In the genomic region with DNA sequence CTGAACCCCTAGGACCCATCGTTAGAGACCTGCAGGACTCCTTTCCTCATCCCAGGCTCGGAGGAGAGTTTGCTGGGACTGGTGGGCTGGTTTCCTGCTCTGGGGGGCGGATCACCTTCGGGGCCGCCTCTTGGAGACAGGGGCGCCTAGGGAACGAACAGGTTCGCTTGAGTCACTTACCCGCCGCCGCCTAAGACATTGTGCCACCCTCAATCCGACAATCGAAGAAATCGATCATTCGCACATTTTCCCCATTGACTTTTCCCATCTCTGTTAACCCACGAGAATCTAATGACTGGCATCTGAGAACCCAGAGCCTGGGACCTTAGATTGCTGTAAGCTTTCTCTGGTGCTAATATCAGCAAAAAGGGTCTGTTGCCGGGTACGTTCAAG, we compare ENCODE assay signal across 1 cellular context.
TF ChIP-seq lines count a peak whose summit lies in the region.

No MANE protein-coding gene starts in this region.

TF ChIP-seq in HCT116, 20 proteins besides CTCF, POLR2A, EP300 and RAD21:
- TF ChIP-seq JUND (IDR thresholded peaks at IDR 0.05) = no peak
- TF ChIP-seq, protein P1, sequence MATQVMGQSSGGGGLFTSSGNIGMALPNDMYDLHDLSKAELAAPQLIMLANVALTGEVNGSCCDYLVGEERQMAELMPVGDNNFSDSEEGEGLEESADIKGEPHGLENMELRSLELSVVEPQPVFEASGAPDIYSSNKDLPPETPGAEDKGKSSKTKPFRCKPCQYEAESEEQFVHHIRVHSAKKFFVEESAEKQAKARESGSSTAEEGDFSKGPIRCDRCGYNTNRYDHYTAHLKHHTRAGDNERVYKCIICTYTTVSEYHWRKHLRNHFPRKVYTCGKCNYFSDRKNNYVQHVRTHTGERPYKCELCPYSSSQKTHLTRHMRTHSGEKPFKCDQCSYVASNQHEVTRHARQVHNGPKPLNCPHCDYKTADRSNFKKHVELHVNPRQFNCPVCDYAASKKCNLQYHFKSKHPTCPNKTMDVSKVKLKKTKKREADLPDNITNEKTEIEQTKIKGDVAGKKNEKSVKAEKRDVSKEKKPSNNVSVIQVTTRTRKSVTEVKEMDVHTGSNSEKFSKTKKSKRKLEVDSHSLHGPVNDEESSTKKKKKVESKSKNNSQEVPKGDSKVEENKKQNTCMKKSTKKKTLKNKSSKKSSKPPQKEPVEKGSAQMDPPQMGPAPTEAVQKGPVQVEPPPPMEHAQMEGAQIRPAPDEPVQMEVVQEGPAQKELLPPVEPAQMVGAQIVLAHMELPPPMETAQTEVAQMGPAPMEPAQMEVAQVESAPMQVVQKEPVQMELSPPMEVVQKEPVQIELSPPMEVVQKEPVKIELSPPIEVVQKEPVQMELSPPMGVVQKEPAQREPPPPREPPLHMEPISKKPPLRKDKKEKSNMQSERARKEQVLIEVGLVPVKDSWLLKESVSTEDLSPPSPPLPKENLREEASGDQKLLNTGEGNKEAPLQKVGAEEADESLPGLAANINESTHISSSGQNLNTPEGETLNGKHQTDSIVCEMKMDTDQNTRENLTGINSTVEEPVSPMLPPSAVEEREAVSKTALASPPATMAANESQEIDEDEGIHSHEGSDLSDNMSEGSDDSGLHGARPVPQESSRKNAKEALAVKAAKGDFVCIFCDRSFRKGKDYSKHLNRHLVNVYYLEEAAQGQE (IDR thresholded peaks at IDR 0.05; ENCODE audit: low read depth) = no peak
TF ChIP-seq in HCT116: peak in this region for 0.
